1 cellular context compared by ENCODE assay signal in genomic region chr17:34154916-34155730, GRCh38.
TF ChIP-seq lines count a peak whose summit lies in the region.

No MANE protein-coding gene starts in this region.

TF ChIP-seq in SK-N-SH treated with all-trans-retinoic acid at 6 μM for 48 hours, 23 proteins besides CTCF, POLR2A, EP300 and RAD21 (continued from another document):
- TF ChIP-seq PATZ1 (CRISPR knock-in tag; IDR thresholded peaks at IDR 0.05; ENCODE audit: borderline replicate concordance), result no peak
- TF ChIP-seq POU6F1 (CRISPR knock-in tag; IDR thresholded peaks at IDR 0.05; ENCODE audit: borderline replicate concordance, low read depth), result no peak
- no peak for TF ChIP-seq CSDC2 (CRISPR knock-in tag; IDR thresholded peaks at IDR 0.05)
- no peak for TF ChIP-seq TOX (CRISPR knock-in tag; IDR thresholded peaks at IDR 0.05; ENCODE audit: borderline replicate concordance)
- no peak for TF ChIP-seq ARNTL (CRISPR knock-in tag; IDR thresholded peaks at IDR 0.05; ENCODE audit: borderline replicate concordance, low read depth)
- no peak for TF ChIP-seq CSRNP3 (CRISPR knock-in tag; IDR thresholded peaks at IDR 0.05)
- no peak for TF ChIP-seq ZFP30 (CRISPR knock-in tag; IDR thresholded peaks at IDR 0.05)
- no peak for TF ChIP-seq ESRRG (CRISPR knock-in tag; IDR thresholded peaks at IDR 0.05)
- TF ChIP-seq SNAI2 (CRISPR knock-in tag; IDR thresholded peaks at IDR 0.05), result no peak
- no peak for TF ChIP-seq ZC3H10 (CRISPR knock-in tag; IDR thresholded peaks at IDR 0.05)
- TF ChIP-seq GLIS3 (CRISPR knock-in tag; IDR thresholded peaks at IDR 0.05), result no peak
- TF ChIP-seq ZFP3 (CRISPR knock-in tag; IDR thresholded peaks at IDR 0.05), result no peak
- no peak for TF ChIP-seq PPARA (CRISPR knock-in tag; IDR thresholded peaks at IDR 0.05; ENCODE audit: borderline replicate concordance)
- TF ChIP-seq CREB5 (CRISPR knock-in tag; IDR thresholded peaks at IDR 0.05; ENCODE audit: low read depth), result no peak
